8 cellular contexts compared by ENCODE assay signal in the genomic region with DNA sequence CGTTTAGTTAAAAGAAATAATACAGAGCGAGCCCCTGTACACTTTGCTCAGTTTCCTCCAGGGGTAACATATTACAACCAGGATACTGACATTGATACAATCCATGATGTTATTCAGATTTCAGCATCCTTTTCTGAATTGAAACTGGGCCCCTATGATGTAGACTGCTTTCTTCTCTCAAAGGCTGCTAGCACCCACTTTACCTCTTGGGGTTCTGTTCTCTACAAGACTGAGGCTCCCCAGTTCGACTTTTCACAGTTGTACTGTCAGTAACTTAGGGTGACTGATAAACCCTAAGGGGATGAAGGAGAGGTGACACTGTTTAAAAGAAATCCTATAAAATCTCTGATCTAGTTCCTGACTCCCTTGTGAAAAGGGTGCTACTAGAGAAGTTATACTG. TPM values are rescaled to one million over a fixed set of nuclear protein-coding genes. Genes with fewer than 3 reads are reported as not detected.
A peak's percentile ranks its signal among the peaks of the same experiment; 100 is the strongest.
DNase-seq lines count a peak whose midpoint lies in the region; ATAC-seq and TF ChIP-seq lines count a peak whose summit lies in the region.

No MANE protein-coding gene starts in this region.

- peak overlapping the region; percentile 82 for H3K9ac ChIP-seq in rectal smooth muscle tissue (ENCODE audit: low read length)

- ATAC-seq in GM19467 (IDR thresholded peaks at IDR 0.05; ENCODE audit: unreplicated experiment) (peak; percentile 12), HG02571 (IDR thresholded peaks at IDR 0.05; ENCODE audit: unreplicated experiment) (no peak)

- no peaks in the 10 kb centered on the region for H4K20me1 ChIP-seq in OCI-LY7 (ENCODE audit: insufficient read depth, low read length)

- H3K9me2 ChIP-seq in OCI-LY7 (ENCODE audit: insufficient read depth, low read length) = no peaks in the 10 kb centered on the region

- H3K9me3 ChIP-seq in OCI-LY7 (ENCODE audit: low read length) = no peaks in the 10 kb centered on the region

- no peak for TF ChIP-seq POLR2A in erythroblast (IDR thresholded peaks at IDR 0.05; ENCODE audit: low read length)

- DNase-seq in OCI-LY7 (ENCODE audit: low spot score) (peak; percentile 12), erythroblast (lab: John Stamatoyannopoulos, UW) (peak; percentile 37 to 55), NCI-H82 treated with DMSO at 0.1 percent for 48 hours (lab: John Stamatoyannopoulos, UW; ENCODE audit: unreplicated experiment) (no peak), GM10248 (ENCODE audit: extremely low spot score) (no peak)
- DNase-seq in activated CD4-positive, CD25-positive, alpha-beta regulatory T cell treated with anti-CD3 and anti-CD28 coated beads, Interleukin-2, amount 50 U/mL, for 72 hours = no peak

- H3K36me3 ChIP-seq in OCI-LY7 (ENCODE audit: insufficient read depth, low read length) (peaks cover 29% of the 10 kb centered on the region; the same call in 1 of the 2 replicates), rectal smooth muscle tissue (ENCODE audit: control insufficient read depth, insufficient read depth, low read length) (peaks cover 6% of the 10 kb centered on the region)

- no peaks in the 10 kb centered on the region for H3K27me3 ChIP-seq in rectal smooth muscle tissue (ENCODE audit: control insufficient read depth, insufficient read depth, low read length)

- BruUV-seq in OCI-LY7 (replicated peaks; lab: Mats Ljungman, UMichigan) = no TSS peak

- intact Hi-C loops in OCI-LY7 (cut with micrococcal nuclease; ENCODE audit: unreplicated experiment) = no loop called here

- TF ChIP-seq CTCF in OCI-LY7 (conservative IDR thresholded peaks at IDR 0.05; ENCODE audit: low read length) (no peak; the same call in 1 of the 2 replicates), GM10248 (IDR thresholded peaks at IDR 0.05; ENCODE audit: control extremely low read depth, extremely low read depth, low read depth, missing control alignments) (no peak)

- H3K27ac ChIP-seq in OCI-LY7 (ENCODE audit: low read depth, low read length, poor library complexity, severe bottlenecking) (peak overlapping the region; percentile 80), rectal smooth muscle tissue (ENCODE audit: low read depth, low read length) (peak overlapping the region; percentile 91)

- H3K79me2 ChIP-seq in OCI-LY7 (ENCODE audit: insufficient read depth, low read depth, low read length) = peaks cover 19% of the 10 kb centered on the region; the same call in 1 of the 2 replicates

- CTCF ChIA-PET in OCI-LY7 (lab: Charles Lee; ENCODE audit: unreplicated experiment) (no interaction called here), GM10248 (lab: Yijun Ruan, JAX) (no interaction called here)

- H2AFZ ChIP-seq in OCI-LY7 (ENCODE audit: low read length) = peak overlapping the region; percentile 93

- H3K4me1 ChIP-seq in OCI-LY7 (ENCODE audit: insufficient read depth, low read length, poor library complexity, severe bottlenecking) (peaks cover 17% of the 10 kb centered on the region), rectal smooth muscle tissue (ENCODE audit: control insufficient read depth, insufficient read depth, low read length) (peaks cover 4% of the 10 kb centered on the region)

- H3K4me3 ChIP-seq in OCI-LY7 (ENCODE audit: low read depth, low read length, poor library complexity, severe bottlenecking) (peak overlapping the region; percentile 93), rectal smooth muscle tissue (ENCODE audit: low read length) (peak overlapping the region; percentile 99)

- POLR2A ChIA-PET in OCI-LY7 (lab: Charles Lee) = interaction anchor here (0.7 kb wide), 2 partner anchors 119 to 1202 kb away, joined by 3 to 5 read pairs; no protein-coding TSS in a partner anchor
- POLR2A ChIA-PET in GM10248 (lab: Yijun Ruan, JAX) = no interaction called here

- peak overlapping the region; percentile 98 for H3K4me2 ChIP-seq in OCI-LY7 (ENCODE audit: low read length)

RNA-seq across cellular contexts. Expression of gene VPS33A, which starts 0.9 kb away (rescaled TPM):
- 21.1 and 22.2 TPM in 2 replicates for total RNA-seq in OCI-LY7 (2014; rRNA removed; shearing (Covaris generic))
- 29.0 and 35.6 TPM in 2 replicates for total RNA-seq in OCI-LY7 (2022)

RNA-seq across cellular contexts. Expression of gene DIABLO, which starts 39.6 kb away (rescaled TPM):
- total RNA-seq in OCI-LY7 (2014; rRNA removed; shearing (Covaris generic)) = 53.7 and 56.5 TPM in 2 replicates
- 53.9 and 55.4 TPM in 2 replicates for total RNA-seq in OCI-LY7 (2022)

Comparison
In these comparisons a context has a peak if more than half of its experiments do, and no peak if none do; other contexts are left out.
1. DNase-seq: peak in OCI-LY7 (single experiment) and erythroblast (2 of 2); none in NCI-H82 treated with DMSO at 0.1 percent for 48 hours (single experiment), activated CD4-positive, CD25-positive, alpha-beta regulatory T cell treated with anti-CD3 and anti-CD28 coated beads, Interleukin-2, amount 50 U/mL, for 72 hours (single experiment) and GM10248 (single experiment).